ENCODE assay signal across 9 cellular contexts in the genomic region with DNA sequence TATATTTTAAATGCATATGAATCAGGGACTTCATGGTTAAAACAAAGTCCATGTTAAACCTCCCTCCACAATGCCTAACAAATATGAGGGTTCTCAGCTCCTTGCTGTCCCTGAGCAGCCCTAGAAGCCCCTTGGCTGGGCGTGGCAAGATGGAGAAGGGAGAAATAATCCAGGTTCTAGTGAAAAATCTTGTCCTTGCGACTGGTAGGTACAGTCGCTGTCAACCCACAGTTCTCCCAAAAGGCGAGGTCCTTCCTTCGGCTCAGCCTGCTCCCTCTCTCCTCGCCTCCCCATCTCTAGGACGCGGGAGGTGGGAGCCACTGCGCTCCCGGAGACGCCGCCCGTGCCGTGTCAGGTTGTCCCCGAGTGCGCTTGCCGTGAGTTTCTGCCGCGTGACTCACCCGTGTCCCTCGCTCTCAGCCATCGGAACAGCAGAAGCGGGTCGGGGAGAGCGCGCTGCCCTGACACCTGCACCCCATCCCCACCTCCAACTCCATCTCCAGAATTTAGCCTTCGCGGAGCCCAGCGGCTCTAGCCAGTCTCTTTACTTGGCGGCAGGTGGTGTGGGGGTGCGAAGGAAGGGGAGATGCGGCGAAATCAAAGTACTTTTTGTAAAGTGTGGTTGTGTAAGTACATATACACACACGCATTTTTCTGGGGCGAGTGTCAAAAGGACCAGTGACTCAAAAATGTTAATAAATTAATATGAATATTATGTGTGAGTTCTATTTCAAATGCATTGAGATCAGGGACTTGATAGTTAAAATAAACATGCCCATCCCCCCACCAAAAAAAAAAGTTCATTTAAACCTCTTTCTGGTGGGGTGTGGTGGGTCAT.
DNase-seq lines count a peak whose midpoint lies in the region; ATAC-seq, FAIRE-seq and TF ChIP-seq lines count a peak whose summit lies in the region.
"Had no signal": no experiment of that assay in that cellular context is flagged by ENCODE, and none has a peak within 500 bp of the region (broad histone marks: within the 10 kb centered on the region; RNA-seq: fewer than 3 reads in every experiment).

No MANE protein-coding gene starts in this region.

- no peaks in the 10 kb centered on the region for H3K9me3 Mint-ChIP-seq in activated CD4-positive, alpha-beta memory T cell treated with anti-CD3 and anti-CD28 coated beads for 36 hours
- H3K9me3 Mint-ChIP-seq in activated CD4-positive, alpha-beta memory T cell treated with anti-CD3 and anti-CD28 coated beads, Interleukin-2, amount 10 ng/mL, durations not matched to agents 7 days and 5 days, result no peaks in the 10 kb centered on the region
- H3K9me3 Mint-ChIP-seq in natural killer cell, result no peaks in the 10 kb centered on the region

- peak overlapping the region; percentile 62; the same call in 1 of the 2 replicates for H3K18ac ChIP-seq in H1 (ENCODE audit: extremely low read depth, low read length)

- peak; percentile 12 for DNase-seq in activated CD4-positive, alpha-beta memory T cell treated with anti-CD3 and anti-CD28 coated beads for 36 hours
- no peak for DNase-seq in activated CD4-positive, alpha-beta memory T cell treated with anti-CD3 and anti-CD28 coated beads, Interleukin-2, amount 10 ng/mL, durations not matched to agents 7 days and 5 days
- peak in 1 of 2 experiments; percentile 59 for DNase-seq in H1 (ENCODE audit: low read depth in 1 of 2, low spot score in 2 of 2)
- peak; percentile 49 for DNase-seq in lower lobe of right lung
- DNase-seq in thyroid gland, result peak; percentile 56 to 69
- DNase-seq in dedifferentiated amniotic fluid mesenchymal stem cell (ENCODE audit: extremely low spot score), result no peak
- DNase-seq in natural killer cell, result no peak
- DNase-seq: NCI-H748 treated with DMSO at 0.1 percent for 48 hours had no signal

- TF ChIP-seq EP300 in H1 (IDR thresholded peaks at IDR 0.05; ENCODE audit: borderline replicate concordance in 1 of 2, low read depth in 2 of 2, low read length in 2 of 2), result no peak

- H2BK5ac ChIP-seq in H1 (ENCODE audit: low read depth, low read length), result no peak overlapping the region; the same call in 1 of the 2 replicates

- no peaks in the 10 kb centered on the region for H3K79me1 ChIP-seq in H1 (ENCODE audit: low read depth, low read length)

- H3K4me2 ChIP-seq in H1 (ENCODE audit: insufficient read depth in 1 of 2, low read depth in 2 of 2, low read length in 2 of 2), result peak overlapping the region; percentile 89 to 97

- no peaks in the 10 kb centered on the region for H4K20me1 ChIP-seq in H1 (replicated peaks in 1 of 2; ENCODE audit: control insufficient read depth in 1 of 2, insufficient read depth in 2 of 2, low read length in 2 of 2)

- H3K36me3 ChIP-seq in H1 (ENCODE audit: control insufficient read depth in 2 of 4, insufficient read depth in 4 of 4, low read length in 3 of 4) (no peaks in the 10 kb centered on the region), lower lobe of right lung (no peaks in the 10 kb centered on the region), thyroid gland (no peaks in the 10 kb centered on the region)

- no peak overlapping the region for H3K23ac ChIP-seq in H1 (ENCODE audit: insufficient read length)

- H3K79me2 ChIP-seq in H1 (ENCODE audit: control insufficient read depth in 1 of 2, insufficient read depth in 2 of 2, low read length in 2 of 2), result no peaks in the 10 kb centered on the region

- H2BK12ac ChIP-seq in H1 (ENCODE audit: low read depth, low read length), result peak overlapping the region; percentile 79; the same call in 1 of the 2 replicates

- H3K27me3 ChIP-seq in H1 (replicated peaks in 1 of 4; ENCODE audit: control insufficient read depth in 3 of 4, extremely low read depth in 1 of 4, insufficient read depth in 3 of 4, low read length in 3 of 4) (peaks cover 0 to 16% (median 9%) of the 10 kb centered on the region in 4 experiments; a peak in 5 of 7 replicates), lower lobe of right lung (ENCODE audit: low read depth) (peaks cover 10% of the 10 kb centered on the region), thyroid gland (no peaks in the 10 kb centered on the region)

- no peak overlapping the region for H3K27ac Mint-ChIP-seq in activated CD4-positive, alpha-beta memory T cell treated with anti-CD3 and anti-CD28 coated beads for 36 hours
- no peak overlapping the region for H3K27ac Mint-ChIP-seq in activated CD4-positive, alpha-beta memory T cell treated with anti-CD3 and anti-CD28 coated beads, Interleukin-2, amount 10 ng/mL, durations not matched to agents 7 days and 5 days
- H3K27ac Mint-ChIP-seq in natural killer cell, result no peak overlapping the region

- no peak overlapping the region for H2AK5ac ChIP-seq in H1 (ENCODE audit: low read depth, low read length)

- 17% methylated on average over 33 of the region's 35 CpGs; no CpG with 5 or more reads in 1 of the 2 experiments for WGBS in H1 (ENCODE audit: extremely low coverage in 1 of 2, insufficient coverage in 1 of 2, insufficient read length in 1 of 2, insufficient replicate concordance in 2 of 2, low coverage in 1 of 2, low lambda C conversion rate in 2 of 2, missing lambda C conversion rate in 1 of 2), 2 experiments
- 10 to 19% methylated on average over 29 to 33 of the region's 35 CpGs for WGBS in thyroid gland, 2 donors

- peak overlapping the region; percentile 32; the same call in 1 of the 2 replicates for H4K8ac ChIP-seq in H1 (ENCODE audit: extremely low read depth, insufficient read depth, low read length)

- H3K27ac ChIP-seq in H1 (ENCODE audit: low read depth, low read length) (no peak overlapping the region), lower lobe of right lung (no peak overlapping the region), thyroid gland (no peak overlapping the region)

- TF ChIP-seq POLR2A in H1 (IDR thresholded peaks at IDR 0.05; ENCODE audit: control extremely low read depth in 1 of 2, low read depth in 2 of 2, low read length in 2 of 2), result no peak
- no peak for TF ChIP-seq POLR2A in thyroid gland (IDR thresholded peaks at IDR 0.05)

- peaks cover 3% of the 10 kb centered on the region for H3K4me1 Mint-ChIP-seq in activated CD4-positive, alpha-beta memory T cell treated with anti-CD3 and anti-CD28 coated beads for 36 hours (ENCODE audit: low read depth)
- no peaks in the 10 kb centered on the region for H3K4me1 Mint-ChIP-seq in activated CD4-positive, alpha-beta memory T cell treated with anti-CD3 and anti-CD28 coated beads, Interleukin-2, amount 10 ng/mL, durations not matched to agents 7 days and 5 days
- no peaks in the 10 kb centered on the region for H3K4me1 Mint-ChIP-seq in natural killer cell

- FAIRE-seq in H1 (lab: Jason Lieb, UNC), result no peak

- H3K4me3 Mint-ChIP-seq in activated CD4-positive, alpha-beta memory T cell treated with anti-CD3 and anti-CD28 coated beads for 36 hours, result no peak overlapping the region
- no peak overlapping the region for H3K4me3 Mint-ChIP-seq in activated CD4-positive, alpha-beta memory T cell treated with anti-CD3 and anti-CD28 coated beads, Interleukin-2, amount 10 ng/mL, durations not matched to agents 7 days and 5 days
- no peak overlapping the region for H3K4me3 Mint-ChIP-seq in natural killer cell

- H4K5ac ChIP-seq in H1 (ENCODE audit: insufficient read length, low read depth, low read length), result no peak overlapping the region

- no peak overlapping the region for H2BK120ac ChIP-seq in H1 (replicated peaks; ENCODE audit: low read depth, low read length)

- no peak overlapping the region for H4K91ac ChIP-seq in H1 (replicated peaks; ENCODE audit: insufficient read length, low read length)

- POLR2A ChIA-PET in activated CD4-positive, alpha-beta memory T cell treated with anti-CD3 and anti-CD28 coated beads for 36 hours (lab: Charles Lee), result interaction anchor here (0.6 kb wide), 1 partner anchor 17 kb away, joined by 3 read pairs; no protein-coding TSS in a partner anchor
- POLR2A ChIA-PET in activated CD4-positive, alpha-beta memory T cell treated with anti-CD3 and anti-CD28 coated beads, Interleukin-2, amount 10 ng/mL, durations not matched to agents 7 days and 5 days (lab: Charles Lee), result no interaction called here
- POLR2A ChIA-PET in H1 (lab: Charles Lee; ENCODE audit: partially characterized antibody), result interaction anchor here (0.7 kb wide), 2 partner anchors 58 to 1270 kb away, joined by 3 to 4 read pairs; partner anchors contain the start of gene UGP2

- peak overlapping the region; percentile 45 to 64 (median 50) for H3K4me3 ChIP-seq in H1 (ENCODE audit: extremely low read depth in 1 of 4, insufficient read depth in 2 of 4, low read depth in 3 of 4, low read length in 4 of 4)
- peak overlapping the region; percentile 31 for H3K4me3 ChIP-seq in lower lobe of right lung
- peak overlapping the region in 2 of 3 donors; percentile 1 to 11 for H3K4me3 ChIP-seq in thyroid gland (replicated peaks in 1 of 3)

- H3K14ac ChIP-seq in H1 (ENCODE audit: insufficient read length), result no peak overlapping the region

- H2AFZ ChIP-seq in H1 (ENCODE audit: low read length), result peak overlapping the region; percentile 94

- no peak overlapping the region for H2BK20ac ChIP-seq in H1 (ENCODE audit: low read length)

- H3K9ac ChIP-seq in H1 (replicated peaks in 1 of 4; ENCODE audit: extremely low read depth in 1 of 4, low read depth in 3 of 4, low read length in 3 of 4), result peak overlapping the region in 1 of 4 experiments; percentile 28; a peak in 2 of 7 replicates

- H3K27me3 Mint-ChIP-seq in activated CD4-positive, alpha-beta memory T cell treated with anti-CD3 and anti-CD28 coated beads for 36 hours, result peaks cover 20% of the 10 kb centered on the region
- peaks cover 37% of the 10 kb centered on the region for H3K27me3 Mint-ChIP-seq in activated CD4-positive, alpha-beta memory T cell treated with anti-CD3 and anti-CD28 coated beads, Interleukin-2, amount 10 ng/mL, durations not matched to agents 7 days and 5 days
- H3K27me3 Mint-ChIP-seq in natural killer cell (ENCODE audit: low read depth in 2 of 2), result peaks cover 32 to 60% of the 10 kb centered on the region in 2 donors

- no peak overlapping the region for H2BK15ac ChIP-seq in H1 (ENCODE audit: low read length)

- no peak for TF ChIP-seq RAD21 in H1 (IDR thresholded peaks at IDR 0.05 in 1 of 2, conservative IDR thresholded peaks at IDR 0.05 in 1 of 2; ENCODE audit: low read depth in 2 of 2, low read length in 2 of 2)

- CTCF ChIA-PET in activated CD4-positive, alpha-beta memory T cell treated with anti-CD3 and anti-CD28 coated beads for 36 hours (lab: Charles Lee), result no interaction called here
- CTCF ChIA-PET in activated CD4-positive, alpha-beta memory T cell treated with anti-CD3 and anti-CD28 coated beads, Interleukin-2, amount 10 ng/mL, durations not matched to agents 7 days and 5 days (lab: Charles Lee), result no interaction called here
- CTCF ChIA-PET in H1 (lab: Charles Lee; ENCODE audit: partially characterized antibody), result interaction anchor here (0.5 to 1.2 kb wide), 2 partner anchors 13 to 1195 kb away, joined by 3 read pairs; no protein-coding TSS in a partner anchor

- H3K56ac ChIP-seq in H1 (replicated peaks; ENCODE audit: insufficient read length, low read depth, low read length), result no peak overlapping the region

- no peak overlapping the region for H3K4ac ChIP-seq in H1 (replicated peaks; ENCODE audit: insufficient read length, low read depth, low read length)

- ATAC-seq in lower lobe of right lung (peak; percentile 34 to 73), HG03175 (IDR thresholded peaks at IDR 0.05; ENCODE audit: unreplicated experiment) (no peak), natural killer cell (no peak)

- no peak for TF ChIP-seq CTCF in H1 (IDR thresholded peaks at IDR 0.05; ENCODE audit: control extremely low read depth in 1 of 3, insufficient read depth in 1 of 3, low read depth in 1 of 3, low read length in 3 of 3)
- no peak for TF ChIP-seq CTCF in lower lobe of right lung (IDR thresholded peaks at IDR 0.05)
- no peak for TF ChIP-seq CTCF in thyroid gland (IDR thresholded peaks at IDR 0.05)
- no peak for TF ChIP-seq CTCF in natural killer cell (IDR thresholded peaks at IDR 0.05)

- H3K36me3 Mint-ChIP-seq in activated CD4-positive, alpha-beta memory T cell treated with anti-CD3 and anti-CD28 coated beads for 36 hours, result no peaks in the 10 kb centered on the region
- no peaks in the 10 kb centered on the region for H3K36me3 Mint-ChIP-seq in activated CD4-positive, alpha-beta memory T cell treated with anti-CD3 and anti-CD28 coated beads, Interleukin-2, amount 10 ng/mL, durations not matched to agents 7 days and 5 days (ENCODE audit: low read depth)
- H3K36me3 Mint-ChIP-seq in natural killer cell, result no peaks in the 10 kb centered on the region

- H3K23me2 ChIP-seq in H1 (ENCODE audit: low read depth, low read length), result peaks cover 6% of the 10 kb centered on the region; the same call in 1 of the 2 replicates

- H3K4me1 ChIP-seq in H1 (replicated peaks in 1 of 4; ENCODE audit: control insufficient read depth in 3 of 4, insufficient read depth in 4 of 4, low read length in 3 of 4) (peaks cover 0 to 9% (median 3%) of the 10 kb centered on the region in 4 experiments; a peak in 6 of 7 replicates), lower lobe of right lung (peaks cover 19% of the 10 kb centered on the region), thyroid gland (peaks cover 13 to 28% of the 10 kb centered on the region in 2 donors)

- H3K9me3 ChIP-seq in H1 (ENCODE audit: insufficient read depth in 2 of 2, low read depth in 1 of 2, low read length in 1 of 2) (no peaks in the 10 kb centered on the region), lower lobe of right lung (no peaks in the 10 kb centered on the region), thyroid gland (no peaks in the 10 kb centered on the region)

- intact Hi-C loops in activated CD4-positive, alpha-beta memory T cell treated with anti-CD3 and anti-CD28 coated beads for 36 hours (cut with micrococcal nuclease), result no loop called here
- intact Hi-C loops in lower lobe of right lung (cut with DNase I), result no loop called here
- intact Hi-C loops in thyroid gland (cut with DNase I), result no loop called here
- intact Hi-C loops in natural killer cell (cut with micrococcal nuclease), result no loop called here

Comparison
In these comparisons a context has a peak if more than half of its experiments do, and no peak if none do; other contexts are left out.
1. DNase-seq: peak in activated CD4-positive, alpha-beta memory T cell treated with anti-CD3 and anti-CD28 coated beads for 36 hours (single experiment), lower lobe of right lung (single experiment) and thyroid gland (2 of 2); none in activated CD4-positive, alpha-beta memory T cell treated with anti-CD3 and anti-CD28 coated beads, Interleukin-2, amount 10 ng/mL, durations not matched to agents 7 days and 5 days (single experiment), dedifferentiated amniotic fluid mesenchymal stem cell (single experiment) and natural killer cell (single experiment).
2. ATAC-seq: peak in lower lobe of right lung (2 of 2); none in HG03175 (single experiment) and natural killer cell (0 of 3).
3. Peak in every context shown above with its lines, with median percentiles within 50 percentile points of each other: H3K4me3 ChIP-seq.